ENCODE assay signal across 17 cellular contexts in the genomic region with DNA sequence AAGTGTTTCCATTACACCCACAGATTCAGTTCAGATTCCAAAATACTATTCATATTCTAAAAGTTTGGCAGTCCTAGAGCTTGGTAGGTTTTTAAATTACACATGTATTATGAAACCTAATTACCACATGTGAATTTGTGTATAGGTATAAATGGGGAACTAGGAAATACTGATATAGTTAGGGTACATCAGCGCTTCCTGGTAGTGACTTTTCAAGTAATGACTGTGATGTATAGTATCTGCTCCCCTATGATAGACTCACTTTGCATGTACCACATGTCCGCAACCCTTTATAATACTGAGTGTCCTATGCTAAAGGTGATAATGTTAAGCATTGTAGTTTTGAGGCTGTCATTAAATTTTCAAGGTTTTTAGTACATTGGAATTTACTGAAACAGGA. TPM values are rescaled to one million over a fixed set of nuclear protein-coding genes. Genes with fewer than 3 reads are reported as not detected.
DNase-seq lines count a peak whose midpoint lies in the region; ATAC-seq, FAIRE-seq and TF ChIP-seq lines count a peak whose summit lies in the region.
"Had no signal": no experiment of that assay in that cellular context is flagged by ENCODE, and none has a peak within 500 bp of the region (broad histone marks: within the 10 kb centered on the region; RNA-seq: fewer than 3 reads in every experiment).

No MANE protein-coding gene starts in this region.

- peaks cover 34% of the 10 kb centered on the region for H3K36me3 Mint-ChIP-seq in nephron progenitor cell (ENCODE audit: low read depth)

- no peaks in the 10 kb centered on the region for H3K9me2 ChIP-seq in OCI-LY7 (ENCODE audit: insufficient read depth, low read length)

- H3K4me1 Mint-ChIP-seq in nephron progenitor cell = no peaks in the 10 kb centered on the region
- H3K4me1 Mint-ChIP-seq: central memory CD8-positive, alpha-beta T cell; endodermal cell; mesothelial cell of epicardium had no signal

- intact Hi-C loops in OCI-LY7 (cut with micrococcal nuclease; ENCODE audit: unreplicated experiment) = no loop called here
- intact Hi-C loops in ovary (cut with DNase I) = no loop called here

- H3K27ac Mint-ChIP-seq in nephron progenitor cell = no peak overlapping the region
- H3K27ac Mint-ChIP-seq: activated CD8-positive, alpha-beta T cell treated with anti-CD3 and anti-CD28 coated beads, Interleukin-2, amount 10 ng/mL, durations not matched to agents 7 days and 5 days; activated T-helper 1 cell treated with anti-CD3 and anti-CD28 coated beads, Interleukin-12 subunit alpha, Interleukin-12 subunit beta, Interleukin-2, Interleukin-4 antibody, amounts not matched to agents 30 ng/mL and 10 ng/mL and 1 ng/mL, durations not matched to agents 14 hours and 24 hours and 36 hours; endodermal cell; mesothelial cell of epicardium had no signal

- ATAC-seq in HG02870 (IDR thresholded peaks at IDR 0.05; ENCODE audit: unreplicated experiment) = peak; percentile 86
- no peak for ATAC-seq in HG02588 (IDR thresholded peaks at IDR 0.05; ENCODE audit: unreplicated experiment)
- ATAC-seq: activated CD8-positive, alpha-beta T cell treated with anti-CD3 and anti-CD28 coated beads, Interleukin-2, amount 10 ng/mL, durations not matched to agents 7 days and 5 days; sciatic nerve had no signal

- H2AFZ ChIP-seq in OCI-LY7 (ENCODE audit: low read length) = no peak overlapping the region

- FAIRE-seq in GM12892 (lab: Jason Lieb, UNC) = peak; percentile 51

- H3K27me3 Mint-ChIP-seq in nephron progenitor cell (ENCODE audit: low read depth, poor library complexity) = no peaks in the 10 kb centered on the region
- H3K27me3 Mint-ChIP-seq: central memory CD8-positive, alpha-beta T cell had no signal

- H3K4me1 ChIP-seq in OCI-LY7 (ENCODE audit: insufficient read depth, low read length, poor library complexity, severe bottlenecking) (peaks cover 8% of the 10 kb centered on the region), ovary (ENCODE audit: insufficient read depth) (peaks cover 3% of the 10 kb centered on the region)

- 97 to 100% (median 99%) methylated on average over 2 of the region's 2 CpGs for WGBS in ovary, 3 donors

- H4K20me1 ChIP-seq in OCI-LY7 (ENCODE audit: insufficient read depth, low read length) = no peaks in the 10 kb centered on the region; the same call in 1 of the 2 replicates

- H3K27ac ChIP-seq in OCI-LY7 (ENCODE audit: low read depth, low read length, poor library complexity, severe bottlenecking) (no peak overlapping the region), ovary (no peak overlapping the region)

- CTCF ChIA-PET in OCI-LY7 (lab: Charles Lee; ENCODE audit: unreplicated experiment) = no interaction called here

- no peaks in the 10 kb centered on the region for H3K9me3 ChIP-seq in OCI-LY7 (ENCODE audit: low read length)
- no peaks in the 10 kb centered on the region for H3K9me3 ChIP-seq in ovary

- TF ChIP-seq CTCF in OCI-LY7 (conservative IDR thresholded peaks at IDR 0.05; ENCODE audit: low read length) (no peak), nephron progenitor cell (IDR thresholded peaks at IDR 0.05) (no peak), ovary (IDR thresholded peaks at IDR 0.05) (no peak)

- no peaks in the 10 kb centered on the region for H3K27me3 ChIP-seq in ovary

- H3K36me3 ChIP-seq in OCI-LY7 (ENCODE audit: insufficient read depth, low read length) (peaks cover 79% of the 10 kb centered on the region), ovary (no peaks in the 10 kb centered on the region)

- peaks cover 42% of the 10 kb centered on the region; the same call in 1 of the 2 replicates for H3K79me2 ChIP-seq in OCI-LY7 (ENCODE audit: insufficient read depth, low read depth, low read length)

- no TSS peak for BruUV-seq in OCI-LY7 (replicated peaks; lab: Mats Ljungman, UMichigan)

- TF ChIP-seq EP300 in ovary (IDR thresholded peaks at IDR 0.05) = no peak

- H3K4me2 ChIP-seq in OCI-LY7 (ENCODE audit: low read length) = no peak overlapping the region

- POLR2A ChIA-PET in OCI-LY7 (lab: Charles Lee) = interaction anchor here (0.7 to 1.4 kb wide), 2 partner anchors 22 to 239 kb away, joined by 3 read pairs; no protein-coding TSS in a partner anchor

- H3K9me3 Mint-ChIP-seq in nephron progenitor cell = no peaks in the 10 kb centered on the region
- H3K9me3 Mint-ChIP-seq: activated T-helper 1 cell treated with anti-CD3 and anti-CD28 coated beads, Interleukin-12 subunit alpha, Interleukin-12 subunit beta, Interleukin-2, Interleukin-4 antibody, amounts not matched to agents 30 ng/mL and 10 ng/mL and 1 ng/mL, durations not matched to agents 14 hours and 24 hours and 36 hours; central memory CD8-positive, alpha-beta T cell; endodermal cell; mesothelial cell of epicardium had no signal

- DNase-seq in GM12892 (ENCODE audit: insufficient read length) = no peak
- DNase-seq in GM19240 (ENCODE audit: insufficient read length, low spot score) = peak; percentile 19
- DNase-seq in OCI-LY7 (ENCODE audit: low spot score) = peak; percentile 14
- DNase-seq in activated gamma-delta T cell treated with Interleukin-2 at 50 U/mL for 16 hours = no peak
- no peak for DNase-seq in nephron progenitor cell
- no peak for DNase-seq in ovary
- DNase-seq: activated CD8-positive, alpha-beta T cell treated with anti-CD3 and anti-CD28 coated beads, Interleukin-2, amount 10 ng/mL, durations not matched to agents 7 days and 5 days; endodermal cell; NCI-H1694 treated with DMSO at 0.1 percent for 48 hours; NCI-H446; stimulated activated CD4-positive, alpha-beta T cell treated with anti-CD3 and anti-CD28 coated beads, Interleukin-1b, Interleukin-23, amount 100 ng/mL, for 48 hours had no signal

- H3K4me3 Mint-ChIP-seq in nephron progenitor cell = no peak overlapping the region
- H3K4me3 Mint-ChIP-seq: activated CD8-positive, alpha-beta T cell treated with anti-CD3 and anti-CD28 coated beads, Interleukin-2, amount 10 ng/mL, durations not matched to agents 7 days and 5 days; activated T-helper 1 cell treated with anti-CD3 and anti-CD28 coated beads, Interleukin-12 subunit alpha, Interleukin-12 subunit beta, Interleukin-2, Interleukin-4 antibody, amounts not matched to agents 30 ng/mL and 10 ng/mL and 1 ng/mL, durations not matched to agents 14 hours and 24 hours and 36 hours; central memory CD8-positive, alpha-beta T cell; endodermal cell; mesothelial cell of epicardium had no signal

- no peak overlapping the region for H3K4me3 ChIP-seq in OCI-LY7 (ENCODE audit: low read depth, low read length, poor library complexity, severe bottlenecking)
- no peak overlapping the region for H3K4me3 ChIP-seq in ovary

- no peak for TF ChIP-seq POLR2A in GM12892 (IDR thresholded peaks at IDR 0.05; ENCODE audit: low read depth, low read length)
- TF ChIP-seq POLR2A in ovary (IDR thresholded peaks at IDR 0.05) = no peak

RNA-seq across cellular contexts. Expression of a gene that starts 22.9 kb away (rescaled TPM):
- 24.3 TPM for polyA plus RNA-seq in GM12892 (2012; ENCODE audit: missing spikeins)
- total RNA-seq in OCI-LY7 (2014; rRNA removed; shearing (Covaris generic)) = 55.9 and 72.0 TPM in 2 replicates
- total RNA-seq in OCI-LY7 (2022) (89.5 and 100 TPM in 2 replicates), ovary (10 to 100 TPM; 29.1 to 65.9 (median 50.3) TPM)
- polyA plus RNA-seq in ovary = 10 to 100 TPM; 17.8 to 31.8 TPM

RNA-seq across cellular contexts. Expression of a gene that starts 33.1 kb away (rescaled TPM):
- 22.3 TPM for polyA plus RNA-seq in GM12892 (2012; ENCODE audit: missing spikeins)
- 32.2 and 33.9 TPM in 2 replicates for total RNA-seq in OCI-LY7 (2014; rRNA removed; shearing (Covaris generic))
- 73.2 and 73.4 TPM in 2 replicates for total RNA-seq in OCI-LY7 (2022)
- 10 to 100 TPM; 15.6 to 43.7 (median 34.1) TPM for total RNA-seq in ovary
- polyA plus RNA-seq in ovary = 10 to 100 TPM; 11.0 to 32.0 TPM

Comparison
In these comparisons a context has a peak if more than half of its experiments do, and no peak if none do; other contexts are left out.
1. DNase-seq: peak in GM19240 (single experiment) and OCI-LY7 (single experiment); none in GM12892 (single experiment), activated gamma-delta T cell treated with Interleukin-2 at 50 U/mL for 16 hours (single experiment), nephron progenitor cell (single experiment) and ovary (0 of 5).